In the genomic region with DNA sequence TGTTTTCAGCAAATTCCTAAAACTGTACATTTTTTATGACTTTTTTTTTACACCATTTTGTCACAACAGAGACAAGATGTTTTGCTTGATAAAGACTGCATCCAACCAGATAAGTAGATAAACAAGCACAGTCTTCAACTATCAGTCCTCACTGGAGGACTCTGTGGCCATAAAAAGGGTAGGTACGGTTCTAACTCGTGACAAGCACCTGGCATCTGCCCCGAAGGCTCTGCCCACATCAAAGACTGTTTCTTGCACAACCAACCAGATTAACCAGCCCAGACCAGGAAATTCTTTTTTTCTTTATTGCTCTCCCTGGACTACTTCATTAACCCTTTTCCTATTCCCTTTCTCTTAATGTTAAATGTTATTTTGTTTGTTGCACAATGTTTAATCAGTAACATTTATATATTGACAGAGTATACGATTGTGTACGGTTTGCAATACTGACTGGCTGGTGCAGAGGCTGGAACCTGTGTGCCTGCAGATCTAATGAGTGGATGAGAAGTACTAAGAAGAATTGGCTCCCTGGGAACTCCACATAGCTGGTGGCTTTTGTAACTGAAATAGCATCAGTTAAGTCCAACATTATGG, we compare ENCODE assay signal across 2 cellular contexts.
TF ChIP-seq lines count a peak whose summit lies in the region.

No MANE protein-coding gene starts in this region.

TF ChIP-seq in HEK293, 187 proteins besides CTCF, POLR2A, EP300 and RAD21 (continued from another document):
- TF ChIP-seq, protein P1, sequence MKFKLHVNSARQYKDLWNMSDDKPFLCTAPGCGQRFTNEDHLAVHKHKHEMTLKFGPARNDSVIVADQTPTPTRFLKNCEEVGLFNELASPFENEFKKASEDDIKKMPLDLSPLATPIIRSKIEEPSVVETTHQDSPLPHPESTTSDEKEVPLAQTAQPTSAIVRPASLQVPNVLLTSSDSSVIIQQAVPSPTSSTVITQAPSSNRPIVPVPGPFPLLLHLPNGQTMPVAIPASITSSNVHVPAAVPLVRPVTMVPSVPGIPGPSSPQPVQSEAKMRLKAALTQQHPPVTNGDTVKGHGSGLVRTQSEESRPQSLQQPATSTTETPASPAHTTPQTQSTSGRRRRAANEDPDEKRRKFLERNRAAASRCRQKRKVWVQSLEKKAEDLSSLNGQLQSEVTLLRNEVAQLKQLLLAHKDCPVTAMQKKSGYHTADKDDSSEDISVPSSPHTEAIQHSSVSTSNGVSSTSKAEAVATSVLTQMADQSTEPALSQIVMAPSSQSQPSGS (tag by site-specific recombination; IDR thresholded peaks at IDR 0.05; ENCODE audit: low read depth), result no peak
- no peak for TF ChIP-seq ZBTB17 (tag by site-specific recombination; IDR thresholded peaks at IDR 0.05)

TF ChIP-seq in K562, 482 proteins besides CTCF, POLR2A, EP300 and RAD21 (continued from another document and continues in another):
- TF ChIP-seq, protein P2, sequence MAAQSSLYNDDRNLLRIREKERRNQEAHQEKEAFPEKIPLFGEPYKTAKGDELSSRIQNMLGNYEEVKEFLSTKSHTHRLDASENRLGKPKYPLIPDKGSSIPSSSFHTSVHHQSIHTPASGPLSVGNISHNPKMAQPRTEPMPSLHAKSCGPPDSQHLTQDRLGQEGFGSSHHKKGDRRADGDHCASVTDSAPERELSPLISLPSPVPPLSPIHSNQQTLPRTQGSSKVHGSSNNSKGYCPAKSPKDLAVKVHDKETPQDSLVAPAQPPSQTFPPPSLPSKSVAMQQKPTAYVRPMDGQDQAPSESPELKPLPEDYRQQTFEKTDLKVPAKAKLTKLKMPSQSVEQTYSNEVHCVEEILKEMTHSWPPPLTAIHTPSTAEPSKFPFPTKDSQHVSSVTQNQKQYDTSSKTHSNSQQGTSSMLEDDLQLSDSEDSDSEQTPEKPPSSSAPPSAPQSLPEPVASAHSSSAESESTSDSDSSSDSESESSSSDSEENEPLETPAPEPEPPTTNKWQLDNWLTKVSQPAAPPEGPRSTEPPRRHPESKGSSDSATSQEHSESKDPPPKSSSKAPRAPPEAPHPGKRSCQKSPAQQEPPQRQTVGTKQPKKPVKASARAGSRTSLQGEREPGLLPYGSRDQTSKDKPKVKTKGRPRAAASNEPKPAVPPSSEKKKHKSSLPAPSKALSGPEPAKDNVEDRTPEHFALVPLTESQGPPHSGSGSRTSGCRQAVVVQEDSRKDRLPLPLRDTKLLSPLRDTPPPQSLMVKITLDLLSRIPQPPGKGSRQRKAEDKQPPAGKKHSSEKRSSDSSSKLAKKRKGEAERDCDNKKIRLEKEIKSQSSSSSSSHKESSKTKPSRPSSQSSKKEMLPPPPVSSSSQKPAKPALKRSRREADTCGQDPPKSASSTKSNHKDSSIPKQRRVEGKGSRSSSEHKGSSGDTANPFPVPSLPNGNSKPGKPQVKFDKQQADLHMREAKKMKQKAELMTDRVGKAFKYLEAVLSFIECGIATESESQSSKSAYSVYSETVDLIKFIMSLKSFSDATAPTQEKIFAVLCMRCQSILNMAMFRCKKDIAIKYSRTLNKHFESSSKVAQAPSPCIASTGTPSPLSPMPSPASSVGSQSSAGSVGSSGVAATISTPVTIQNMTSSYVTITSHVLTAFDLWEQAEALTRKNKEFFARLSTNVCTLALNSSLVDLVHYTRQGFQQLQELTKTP (IDR thresholded peaks at IDR 0.05; ENCODE audit: low read depth in 1 of 2, partially characterized antibody in 2 of 2), result no peak
- TF ChIP-seq, protein P3, sequence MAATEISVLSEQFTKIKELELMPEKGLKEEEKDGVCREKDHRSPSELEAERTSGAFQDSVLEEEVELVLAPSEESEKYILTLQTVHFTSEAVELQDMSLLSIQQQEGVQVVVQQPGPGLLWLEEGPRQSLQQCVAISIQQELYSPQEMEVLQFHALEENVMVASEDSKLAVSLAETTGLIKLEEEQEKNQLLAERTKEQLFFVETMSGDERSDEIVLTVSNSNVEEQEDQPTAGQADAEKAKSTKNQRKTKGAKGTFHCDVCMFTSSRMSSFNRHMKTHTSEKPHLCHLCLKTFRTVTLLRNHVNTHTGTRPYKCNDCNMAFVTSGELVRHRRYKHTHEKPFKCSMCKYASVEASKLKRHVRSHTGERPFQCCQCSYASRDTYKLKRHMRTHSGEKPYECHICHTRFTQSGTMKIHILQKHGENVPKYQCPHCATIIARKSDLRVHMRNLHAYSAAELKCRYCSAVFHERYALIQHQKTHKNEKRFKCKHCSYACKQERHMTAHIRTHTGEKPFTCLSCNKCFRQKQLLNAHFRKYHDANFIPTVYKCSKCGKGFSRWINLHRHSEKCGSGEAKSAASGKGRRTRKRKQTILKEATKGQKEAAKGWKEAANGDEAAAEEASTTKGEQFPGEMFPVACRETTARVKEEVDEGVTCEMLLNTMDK (IDR thresholded peaks at IDR 0.05; ENCODE audit: borderline replicate concordance, insufficient read depth, low read depth, low read length, poor library complexity, severe bottlenecking), result no peak
- TF ChIP-seq ZNF165 (CRISPR knock-in tag; IDR thresholded peaks at IDR 0.05; ENCODE audit: borderline replicate concordance) (no peak), HMG20A (CRISPR knock-in tag; conservative IDR thresholded peaks at IDR 0.05) (0 out of 2 replicates have a peak, but pooled peaks have one; percentile 20), FUS (optimal IDR thresholded peaks at IDR 0.05; ENCODE audit: low read depth, low read length) (no peak), MECOM (CRISPR knock-in tag; IDR thresholded peaks at IDR 0.05) (no peak), SRSF7 (optimal IDR thresholded peaks at IDR 0.05; ENCODE audit: low read depth, low read length) (no peak), KLF1 (tag; IDR thresholded peaks at IDR 0.05) (no peak), ZNF766 (CRISPR knock-in tag; conservative IDR thresholded peaks at IDR 0.05) (0 out of 2 replicates have a peak, but pooled peaks have one; percentile 10), TAF9B (IDR thresholded peaks at IDR 0.05; ENCODE audit: partially characterized antibody) (no peak), ZNF253 (CRISPR knock-in tag; conservative IDR thresholded peaks at IDR 0.05) (no peak), TCFL5 (CRISPR knock-in tag; conservative IDR thresholded peaks at IDR 0.05) (0 out of 2 replicates have a peak, but pooled peaks have one; percentile 0), ZNF589 (CRISPR knock-in tag; IDR thresholded peaks at IDR 0.05; ENCODE audit: low read depth) (0 out of 2 replicates have a peak, but pooled peaks have one; percentile 9), KHSRP (IDR thresholded peaks at IDR 0.05) (no peak), RBM34 (IDR thresholded peaks at IDR 0.05; ENCODE audit: borderline replicate concordance, insufficient read depth, low read length) (no peak), FOXA3 (CRISPR knock-in tag; conservative IDR thresholded peaks at IDR 0.05 in 1 of 2, IDR thresholded peaks at IDR 0.05 in 1 of 2) (peak in 1 of 2 experiments; percentile 40; a peak in 1 of 4 replicates), BRD4 (IDR thresholded peaks at IDR 0.05) (no peak), CCAR2 (IDR thresholded peaks at IDR 0.05; ENCODE audit: low read depth, low read length) (no peak), BHLHE40 (IDR thresholded peaks at IDR 0.05; ENCODE audit: low read length) (no peak), PYGO2 (tag; IDR thresholded peaks at IDR 0.05) (no peak), ZNF311 (CRISPR knock-in tag; IDR thresholded peaks at IDR 0.05) (no peak), FOXK2 (conservative IDR thresholded peaks at IDR 0.05 in 1 of 2, IDR thresholded peaks at IDR 0.05 in 1 of 2; ENCODE audit: low read depth in 2 of 2) (no peak), TBP (optimal IDR thresholded peaks at IDR 0.05; ENCODE audit: low read depth, low read length) (no peak), ELF1 (tag; IDR thresholded peaks at IDR 0.05) (no peak), ZZZ3 (IDR thresholded peaks at IDR 0.05) (no peak), HNRNPL (IDR thresholded peaks at IDR 0.05; ENCODE audit: low read depth, low read length) (no peak), NCOR1 (IDR thresholded peaks at IDR 0.05) (peak; percentile 35; the same call in 1 of the 2 replicates), ZNF217 (CRISPR knock-in tag; IDR thresholded peaks at IDR 0.05) (no peak), ESRRA (IDR thresholded peaks at IDR 0.05; ENCODE audit: borderline replicate concordance, low read depth) (no peak), NRF1 (conservative IDR thresholded peaks at IDR 0.05 in 1 of 2, IDR thresholded peaks at IDR 0.05 in 1 of 2) (no peak), IFI16 (CRISPR knock-in tag; IDR thresholded peaks at IDR 0.05) (no peak), TEAD4 (IDR thresholded peaks at IDR 0.05; ENCODE audit: low read length) (peak; percentile 82), TEAD4 (CRISPR knock-in tag; IDR thresholded peaks at IDR 0.05; ENCODE audit: borderline replicate concordance) (no peak), PHF8 (IDR thresholded peaks at IDR 0.05; ENCODE audit: borderline replicate concordance, low read length) (no peak), SP1 (CRISPR knock-in tag; IDR thresholded peaks at IDR 0.05) (no peak), E2F3 (CRISPR knock-in tag; IDR thresholded peaks at IDR 0.05) (no peak), KAT8 (IDR thresholded peaks at IDR 0.05; ENCODE audit: low read depth) (no peak)
- TF ChIP-seq, protein P4, sequence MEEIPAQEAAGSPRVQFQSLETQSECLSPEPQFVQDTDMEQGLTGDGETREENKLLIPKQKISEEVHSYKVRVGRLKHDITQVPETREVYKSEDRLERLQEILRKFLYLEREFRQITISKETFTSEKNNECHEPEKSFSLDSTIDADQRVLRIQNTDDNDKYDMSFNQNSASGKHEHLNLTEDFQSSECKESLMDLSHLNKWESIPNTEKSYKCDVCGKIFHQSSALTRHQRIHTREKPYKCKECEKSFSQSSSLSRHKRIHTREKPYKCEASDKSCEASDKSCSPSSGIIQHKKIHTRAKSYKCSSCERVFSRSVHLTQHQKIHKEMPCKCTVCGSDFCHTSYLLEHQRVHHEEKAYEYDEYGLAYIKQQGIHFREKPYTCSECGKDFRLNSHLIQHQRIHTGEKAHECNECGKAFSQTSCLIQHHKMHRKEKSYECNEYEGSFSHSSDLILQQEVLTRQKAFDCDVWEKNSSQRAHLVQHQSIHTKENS (CRISPR knock-in tag; IDR thresholded peaks at IDR 0.05), result no peak
- TF ChIP-seq, protein P5, sequence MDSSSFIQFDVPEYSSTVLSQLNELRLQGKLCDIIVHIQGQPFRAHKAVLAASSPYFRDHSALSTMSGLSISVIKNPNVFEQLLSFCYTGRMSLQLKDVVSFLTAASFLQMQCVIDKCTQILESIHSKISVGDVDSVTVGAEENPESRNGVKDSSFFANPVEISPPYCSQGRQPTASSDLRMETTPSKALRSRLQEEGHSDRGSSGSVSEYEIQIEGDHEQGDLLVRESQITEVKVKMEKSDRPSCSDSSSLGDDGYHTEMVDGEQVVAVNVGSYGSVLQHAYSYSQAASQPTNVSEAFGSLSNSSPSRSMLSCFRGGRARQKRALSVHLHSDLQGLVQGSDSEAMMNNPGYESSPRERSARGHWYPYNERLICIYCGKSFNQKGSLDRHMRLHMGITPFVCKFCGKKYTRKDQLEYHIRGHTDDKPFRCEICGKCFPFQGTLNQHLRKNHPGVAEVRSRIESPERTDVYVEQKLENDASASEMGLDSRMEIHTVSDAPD (CRISPR knock-in tag; IDR thresholded peaks at IDR 0.05), result no peak
- TF ChIP-seq, protein P6, sequence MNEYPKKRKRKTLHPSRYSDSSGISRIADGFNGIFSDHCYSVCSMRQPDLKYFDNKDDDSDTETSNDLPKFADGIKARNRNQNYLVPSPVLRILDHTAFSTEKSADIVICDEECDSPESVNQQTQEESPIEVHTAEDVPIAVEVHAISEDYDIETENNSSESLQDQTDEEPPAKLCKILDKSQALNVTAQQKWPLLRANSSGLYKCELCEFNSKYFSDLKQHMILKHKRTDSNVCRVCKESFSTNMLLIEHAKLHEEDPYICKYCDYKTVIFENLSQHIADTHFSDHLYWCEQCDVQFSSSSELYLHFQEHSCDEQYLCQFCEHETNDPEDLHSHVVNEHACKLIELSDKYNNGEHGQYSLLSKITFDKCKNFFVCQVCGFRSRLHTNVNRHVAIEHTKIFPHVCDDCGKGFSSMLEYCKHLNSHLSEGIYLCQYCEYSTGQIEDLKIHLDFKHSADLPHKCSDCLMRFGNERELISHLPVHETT (CRISPR knock-in tag; conservative IDR thresholded peaks at IDR 0.05 in 1 of 2, IDR thresholded peaks at IDR 0.05 in 1 of 2), result no peak
- TF ChIP-seq, protein P7, sequence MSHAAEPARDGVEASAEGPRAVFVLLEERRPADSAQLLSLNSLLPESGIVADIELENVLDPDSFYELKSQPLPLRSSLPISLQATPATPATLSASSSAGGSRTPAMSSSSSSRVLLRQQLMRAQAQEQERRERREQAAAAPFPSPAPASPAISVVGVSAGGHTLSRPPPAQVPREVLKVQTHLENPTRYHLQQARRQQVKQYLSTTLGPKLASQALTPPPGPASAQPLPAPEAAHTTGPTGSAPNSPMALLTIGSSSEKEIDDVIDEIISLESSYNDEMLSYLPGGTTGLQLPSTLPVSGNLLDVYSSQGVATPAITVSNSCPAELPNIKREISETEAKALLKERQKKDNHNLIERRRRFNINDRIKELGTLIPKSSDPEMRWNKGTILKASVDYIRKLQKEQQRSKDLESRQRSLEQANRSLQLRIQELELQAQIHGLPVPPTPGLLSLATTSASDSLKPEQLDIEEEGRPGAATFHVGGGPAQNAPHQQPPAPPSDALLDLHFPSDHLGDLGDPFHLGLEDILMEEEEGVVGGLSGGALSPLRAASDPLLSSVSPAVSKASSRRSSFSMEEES (CRISPR knock-in tag; IDR thresholded peaks at IDR 0.05), result peak; percentile 38; the same call in 1 of the 2 replicates
- TF ChIP-seq, protein P8, sequence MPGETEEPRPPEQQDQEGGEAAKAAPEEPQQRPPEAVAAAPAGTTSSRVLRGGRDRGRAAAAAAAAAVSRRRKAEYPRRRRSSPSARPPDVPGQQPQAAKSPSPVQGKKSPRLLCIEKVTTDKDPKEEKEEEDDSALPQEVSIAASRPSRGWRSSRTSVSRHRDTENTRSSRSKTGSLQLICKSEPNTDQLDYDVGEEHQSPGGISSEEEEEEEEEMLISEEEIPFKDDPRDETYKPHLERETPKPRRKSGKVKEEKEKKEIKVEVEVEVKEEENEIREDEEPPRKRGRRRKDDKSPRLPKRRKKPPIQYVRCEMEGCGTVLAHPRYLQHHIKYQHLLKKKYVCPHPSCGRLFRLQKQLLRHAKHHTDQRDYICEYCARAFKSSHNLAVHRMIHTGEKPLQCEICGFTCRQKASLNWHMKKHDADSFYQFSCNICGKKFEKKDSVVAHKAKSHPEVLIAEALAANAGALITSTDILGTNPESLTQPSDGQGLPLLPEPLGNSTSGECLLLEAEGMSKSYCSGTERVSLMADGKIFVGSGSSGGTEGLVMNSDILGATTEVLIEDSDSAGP (CRISPR knock-in tag; IDR thresholded peaks at IDR 0.05), result no peak
